In the genomic region with DNA sequence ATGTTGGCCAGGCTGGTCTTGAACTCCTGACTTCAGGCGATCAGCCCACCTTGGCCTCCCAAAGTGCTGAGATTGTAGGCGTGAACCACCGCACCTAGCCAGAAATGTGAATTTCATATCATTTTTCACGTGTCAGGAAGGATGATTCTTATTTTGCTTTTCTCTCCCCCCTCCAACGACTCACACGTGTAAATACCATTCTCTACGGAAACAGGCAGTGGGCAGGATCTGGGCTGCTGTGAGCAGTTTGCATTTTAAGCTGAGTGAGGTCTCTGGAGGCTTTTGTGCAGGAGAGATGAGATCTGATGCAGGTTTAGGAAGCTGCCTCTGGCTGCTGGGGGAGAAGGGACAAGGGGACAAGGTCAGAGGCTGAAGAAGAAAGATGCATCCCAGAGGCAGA, we compare ENCODE assay signal across 3 cellular contexts.
TF ChIP-seq lines count a peak whose summit lies in the region.

No MANE protein-coding gene starts in this region.

TF ChIP-seq in SK-N-SH treated with all-trans-retinoic acid at 6 μM for 48 hours, 23 proteins besides CTCF, POLR2A, EP300 and RAD21 (continues in another document):
- no peak for TF ChIP-seq ZC3H10 (CRISPR knock-in tag; IDR thresholded peaks at IDR 0.05)
- TF ChIP-seq, protein P1, sequence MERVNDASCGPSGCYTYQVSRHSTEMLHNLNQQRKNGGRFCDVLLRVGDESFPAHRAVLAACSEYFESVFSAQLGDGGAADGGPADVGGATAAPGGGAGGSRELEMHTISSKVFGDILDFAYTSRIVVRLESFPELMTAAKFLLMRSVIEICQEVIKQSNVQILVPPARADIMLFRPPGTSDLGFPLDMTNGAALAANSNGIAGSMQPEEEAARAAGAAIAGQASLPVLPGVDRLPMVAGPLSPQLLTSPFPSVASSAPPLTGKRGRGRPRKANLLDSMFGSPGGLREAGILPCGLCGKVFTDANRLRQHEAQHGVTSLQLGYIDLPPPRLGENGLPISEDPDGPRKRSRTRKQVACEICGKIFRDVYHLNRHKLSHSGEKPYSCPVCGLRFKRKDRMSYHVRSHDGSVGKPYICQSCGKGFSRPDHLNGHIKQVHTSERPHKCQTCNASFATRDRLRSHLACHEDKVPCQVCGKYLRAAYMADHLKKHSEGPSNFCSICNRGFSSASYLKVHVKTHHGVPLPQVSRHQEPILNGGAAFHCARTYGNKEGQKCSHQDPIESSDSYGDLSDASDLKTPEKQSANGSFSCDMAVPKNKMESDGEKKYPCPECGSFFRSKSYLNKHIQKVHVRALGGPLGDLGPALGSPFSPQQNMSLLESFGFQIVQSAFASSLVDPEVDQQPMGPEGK (CRISPR knock-in tag; IDR thresholded peaks at IDR 0.05; ENCODE audit: borderline replicate concordance): no peak
- TF ChIP-seq, protein P2, sequence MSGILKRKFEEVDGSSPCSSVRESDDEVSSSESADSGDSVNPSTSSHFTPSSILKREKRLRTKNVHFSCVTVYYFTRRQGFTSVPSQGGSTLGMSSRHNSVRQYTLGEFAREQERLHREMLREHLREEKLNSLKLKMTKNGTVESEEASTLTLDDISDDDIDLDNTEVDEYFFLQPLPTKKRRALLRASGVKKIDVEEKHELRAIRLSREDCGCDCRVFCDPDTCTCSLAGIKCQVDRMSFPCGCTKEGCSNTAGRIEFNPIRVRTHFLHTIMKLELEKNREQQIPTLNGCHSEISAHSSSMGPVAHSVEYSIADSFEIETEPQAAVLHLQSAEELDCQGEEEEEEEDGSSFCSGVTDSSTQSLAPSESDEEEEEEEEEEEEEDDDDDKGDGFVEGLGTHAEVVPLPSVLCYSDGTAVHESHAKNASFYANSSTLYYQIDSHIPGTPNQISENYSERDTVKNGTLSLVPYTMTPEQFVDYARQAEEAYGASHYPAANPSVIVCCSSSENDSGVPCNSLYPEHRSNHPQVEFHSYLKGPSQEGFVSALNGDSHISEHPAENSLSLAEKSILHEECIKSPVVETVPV (CRISPR knock-in tag; IDR thresholded peaks at IDR 0.05): no peak
- TF ChIP-seq TOX (CRISPR knock-in tag; IDR thresholded peaks at IDR 0.05; ENCODE audit: borderline replicate concordance): no peak
- no peak for TF ChIP-seq PPARA (CRISPR knock-in tag; IDR thresholded peaks at IDR 0.05; ENCODE audit: borderline replicate concordance)
- TF ChIP-seq CSDC2 (CRISPR knock-in tag; IDR thresholded peaks at IDR 0.05): no peak
- TF ChIP-seq BACH2 (CRISPR knock-in tag; IDR thresholded peaks at IDR 0.05; ENCODE audit: borderline replicate concordance): no peak
- no peak for TF ChIP-seq ZNF565 (CRISPR knock-in tag; conservative IDR thresholded peaks at IDR 0.05; ENCODE audit: low read depth)
- TF ChIP-seq ESRRG (CRISPR knock-in tag; IDR thresholded peaks at IDR 0.05): no peak
- TF ChIP-seq SNAI2 (CRISPR knock-in tag; IDR thresholded peaks at IDR 0.05): no peak
- no peak for TF ChIP-seq GLIS3 (CRISPR knock-in tag; IDR thresholded peaks at IDR 0.05)
- TF ChIP-seq, protein P3, sequence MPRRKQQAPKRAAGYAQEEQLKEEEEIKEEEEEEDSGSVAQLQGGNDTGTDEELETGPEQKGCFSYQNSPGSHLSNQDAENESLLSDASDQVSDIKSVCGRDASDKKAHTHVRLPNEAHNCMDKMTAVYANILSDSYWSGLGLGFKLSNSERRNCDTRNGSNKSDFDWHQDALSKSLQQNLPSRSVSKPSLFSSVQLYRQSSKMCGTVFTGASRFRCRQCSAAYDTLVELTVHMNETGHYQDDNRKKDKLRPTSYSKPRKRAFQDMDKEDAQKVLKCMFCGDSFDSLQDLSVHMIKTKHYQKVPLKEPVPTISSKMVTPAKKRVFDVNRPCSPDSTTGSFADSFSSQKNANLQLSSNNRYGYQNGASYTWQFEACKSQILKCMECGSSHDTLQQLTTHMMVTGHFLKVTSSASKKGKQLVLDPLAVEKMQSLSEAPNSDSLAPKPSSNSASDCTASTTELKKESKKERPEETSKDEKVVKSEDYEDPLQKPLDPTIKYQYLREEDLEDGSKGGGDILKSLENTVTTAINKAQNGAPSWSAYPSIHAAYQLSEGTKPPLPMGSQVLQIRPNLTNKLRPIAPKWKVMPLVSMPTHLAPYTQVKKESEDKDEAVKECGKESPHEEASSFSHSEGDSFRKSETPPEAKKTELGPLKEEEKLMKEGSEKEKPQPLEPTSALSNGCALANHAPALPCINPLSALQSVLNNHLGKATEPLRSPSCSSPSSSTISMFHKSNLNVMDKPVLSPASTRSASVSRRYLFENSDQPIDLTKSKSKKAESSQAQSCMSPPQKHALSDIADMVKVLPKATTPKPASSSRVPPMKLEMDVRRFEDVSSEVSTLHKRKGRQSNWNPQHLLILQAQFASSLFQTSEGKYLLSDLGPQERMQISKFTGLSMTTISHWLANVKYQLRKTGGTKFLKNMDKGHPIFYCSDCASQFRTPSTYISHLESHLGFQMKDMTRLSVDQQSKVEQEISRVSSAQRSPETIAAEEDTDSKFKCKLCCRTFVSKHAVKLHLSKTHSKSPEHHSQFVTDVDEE (CRISPR knock-in tag; IDR thresholded peaks at IDR 0.05): no peak

TF ChIP-seq in SK-N-SH, 30 proteins besides CTCF, POLR2A, EP300 and RAD21:
- no peak for TF ChIP-seq FOSL2 (IDR thresholded peaks at IDR 0.05; ENCODE audit: borderline replicate concordance, low read depth)
- TF ChIP-seq CHD2 (IDR thresholded peaks at IDR 0.05; ENCODE audit: low read length, partially characterized antibody): no peak
- TF ChIP-seq EZH2phosphoT487 (IDR thresholded peaks at IDR 0.05; ENCODE audit: borderline replicate concordance, low read depth): no peak
- TF ChIP-seq MXI1 (IDR thresholded peaks at IDR 0.05; ENCODE audit: low read depth, low read length): no peak
- no peak for TF ChIP-seq SMC3 (IDR thresholded peaks at IDR 0.05; ENCODE audit: low read depth, low read length)
- TF ChIP-seq FOXM1 (IDR thresholded peaks at IDR 0.05; ENCODE audit: low read depth): no peak
- TF ChIP-seq, protein P4, sequence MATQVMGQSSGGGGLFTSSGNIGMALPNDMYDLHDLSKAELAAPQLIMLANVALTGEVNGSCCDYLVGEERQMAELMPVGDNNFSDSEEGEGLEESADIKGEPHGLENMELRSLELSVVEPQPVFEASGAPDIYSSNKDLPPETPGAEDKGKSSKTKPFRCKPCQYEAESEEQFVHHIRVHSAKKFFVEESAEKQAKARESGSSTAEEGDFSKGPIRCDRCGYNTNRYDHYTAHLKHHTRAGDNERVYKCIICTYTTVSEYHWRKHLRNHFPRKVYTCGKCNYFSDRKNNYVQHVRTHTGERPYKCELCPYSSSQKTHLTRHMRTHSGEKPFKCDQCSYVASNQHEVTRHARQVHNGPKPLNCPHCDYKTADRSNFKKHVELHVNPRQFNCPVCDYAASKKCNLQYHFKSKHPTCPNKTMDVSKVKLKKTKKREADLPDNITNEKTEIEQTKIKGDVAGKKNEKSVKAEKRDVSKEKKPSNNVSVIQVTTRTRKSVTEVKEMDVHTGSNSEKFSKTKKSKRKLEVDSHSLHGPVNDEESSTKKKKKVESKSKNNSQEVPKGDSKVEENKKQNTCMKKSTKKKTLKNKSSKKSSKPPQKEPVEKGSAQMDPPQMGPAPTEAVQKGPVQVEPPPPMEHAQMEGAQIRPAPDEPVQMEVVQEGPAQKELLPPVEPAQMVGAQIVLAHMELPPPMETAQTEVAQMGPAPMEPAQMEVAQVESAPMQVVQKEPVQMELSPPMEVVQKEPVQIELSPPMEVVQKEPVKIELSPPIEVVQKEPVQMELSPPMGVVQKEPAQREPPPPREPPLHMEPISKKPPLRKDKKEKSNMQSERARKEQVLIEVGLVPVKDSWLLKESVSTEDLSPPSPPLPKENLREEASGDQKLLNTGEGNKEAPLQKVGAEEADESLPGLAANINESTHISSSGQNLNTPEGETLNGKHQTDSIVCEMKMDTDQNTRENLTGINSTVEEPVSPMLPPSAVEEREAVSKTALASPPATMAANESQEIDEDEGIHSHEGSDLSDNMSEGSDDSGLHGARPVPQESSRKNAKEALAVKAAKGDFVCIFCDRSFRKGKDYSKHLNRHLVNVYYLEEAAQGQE (IDR thresholded peaks at IDR 0.05; ENCODE audit: low read depth, low read length): no peak
- no peak for TF ChIP-seq PBX3 (IDR thresholded peaks at IDR 0.05)
- TF ChIP-seq GABPA (IDR thresholded peaks at IDR 0.05; ENCODE audit: low read depth): no peak
- TF ChIP-seq, protein P5, sequence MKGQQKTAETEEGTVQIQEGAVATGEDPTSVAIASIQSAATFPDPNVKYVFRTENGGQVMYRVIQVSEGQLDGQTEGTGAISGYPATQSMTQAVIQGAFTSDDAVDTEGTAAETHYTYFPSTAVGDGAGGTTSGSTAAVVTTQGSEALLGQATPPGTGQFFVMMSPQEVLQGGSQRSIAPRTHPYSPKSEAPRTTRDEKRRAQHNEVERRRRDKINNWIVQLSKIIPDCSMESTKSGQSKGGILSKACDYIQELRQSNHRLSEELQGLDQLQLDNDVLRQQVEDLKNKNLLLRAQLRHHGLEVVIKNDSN (IDR thresholded peaks at IDR 0.05; ENCODE audit: borderline replicate concordance, low read depth): no peak
- TF ChIP-seq GATA2 (CRISPR knock-in tag; IDR thresholded peaks at IDR 0.05): no peak

TF ChIP-seq in WTC11, 78 proteins besides CTCF, POLR2A, EP300 and RAD21:
- TF ChIP-seq CREB1 (CRISPR knock-in tag; IDR thresholded peaks at IDR 0.05) (no peak), JUN (CRISPR knock-in tag; IDR thresholded peaks at IDR 0.05) (no peak)
- TF ChIP-seq, protein P6, sequence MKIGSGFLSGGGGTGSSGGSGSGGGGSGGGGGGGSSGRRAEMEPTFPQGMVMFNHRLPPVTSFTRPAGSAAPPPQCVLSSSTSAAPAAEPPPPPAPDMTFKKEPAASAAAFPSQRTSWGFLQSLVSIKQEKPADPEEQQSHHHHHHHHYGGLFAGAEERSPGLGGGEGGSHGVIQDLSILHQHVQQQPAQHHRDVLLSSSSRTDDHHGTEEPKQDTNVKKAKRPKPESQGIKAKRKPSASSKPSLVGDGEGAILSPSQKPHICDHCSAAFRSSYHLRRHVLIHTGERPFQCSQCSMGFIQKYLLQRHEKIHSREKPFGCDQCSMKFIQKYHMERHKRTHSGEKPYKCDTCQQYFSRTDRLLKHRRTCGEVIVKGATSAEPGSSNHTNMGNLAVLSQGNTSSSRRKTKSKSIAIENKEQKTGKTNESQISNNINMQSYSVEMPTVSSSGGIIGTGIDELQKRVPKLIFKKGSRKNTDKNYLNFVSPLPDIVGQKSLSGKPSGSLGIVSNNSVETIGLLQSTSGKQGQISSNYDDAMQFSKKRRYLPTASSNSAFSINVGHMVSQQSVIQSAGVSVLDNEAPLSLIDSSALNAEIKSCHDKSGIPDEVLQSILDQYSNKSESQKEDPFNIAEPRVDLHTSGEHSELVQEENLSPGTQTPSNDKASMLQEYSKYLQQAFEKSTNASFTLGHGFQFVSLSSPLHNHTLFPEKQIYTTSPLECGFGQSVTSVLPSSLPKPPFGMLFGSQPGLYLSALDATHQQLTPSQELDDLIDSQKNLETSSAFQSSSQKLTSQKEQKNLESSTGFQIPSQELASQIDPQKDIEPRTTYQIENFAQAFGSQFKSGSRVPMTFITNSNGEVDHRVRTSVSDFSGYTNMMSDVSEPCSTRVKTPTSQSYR (CRISPR knock-in tag; IDR thresholded peaks at IDR 0.05): no peak
TF ChIP-seq in WTC11: peak in this region for 0.
